Comparison of ENCODE assay signal across 8 cellular contexts in the genomic region with DNA sequence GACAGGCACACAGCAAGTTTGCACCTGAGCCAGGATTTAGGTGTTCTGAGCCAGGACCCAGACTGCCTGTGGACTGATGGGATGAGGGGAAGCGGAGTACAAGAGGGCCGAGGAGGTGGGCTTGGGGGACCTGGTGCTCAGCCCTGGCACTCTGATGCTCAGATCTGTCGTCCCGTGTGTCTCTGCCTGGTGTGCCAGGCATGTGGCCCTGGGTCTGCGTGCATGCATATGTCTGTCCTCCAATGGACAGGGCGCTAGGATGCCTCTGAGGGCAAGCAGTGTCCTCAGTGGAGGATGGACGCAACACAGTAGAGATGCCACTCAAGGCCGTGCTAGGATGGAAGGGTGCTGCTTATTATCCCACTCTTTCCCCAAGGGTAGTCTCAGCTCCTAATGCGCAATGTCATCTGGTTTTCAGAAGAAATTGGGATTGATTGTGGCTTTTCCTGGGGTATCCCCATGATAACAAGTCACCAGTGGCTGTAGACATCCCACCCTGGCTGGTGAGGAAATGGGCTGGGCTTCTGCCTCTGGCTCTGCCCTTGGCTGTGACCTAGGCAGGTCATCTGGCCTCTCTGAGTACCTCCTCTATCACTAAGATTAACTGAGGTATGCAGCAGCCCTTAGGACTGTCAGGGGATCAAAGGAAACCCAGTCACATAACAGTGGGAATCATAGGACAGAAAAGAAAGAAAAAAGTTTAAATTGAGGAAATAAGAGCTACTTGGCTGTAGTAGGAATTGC. TPM values are rescaled to one million over a fixed set of nuclear protein-coding genes. Genes with fewer than 3 reads are reported as not detected.
DNase-seq lines count a peak whose midpoint lies in the region; ATAC-seq and TF ChIP-seq lines count a peak whose summit lies in the region.

No MANE protein-coding gene starts in this region.

- peak; percentile 12 for ATAC-seq in GM21786 (IDR thresholded peaks at IDR 0.05; ENCODE audit: unreplicated experiment)
- peak; percentile 57 for ATAC-seq in left ventricle myocardium superior

- peaks cover 38% of the 10 kb centered on the region for H3K4me1 ChIP-seq in skeletal muscle satellite cell (ENCODE audit: control insufficient read depth, insufficient read depth, low read length)

- peak overlapping the region; percentile 14 for H3K4me3 ChIP-seq in WI38 (ENCODE audit: low read depth, low read length)
- peak overlapping the region; percentile 17 for H3K4me3 ChIP-seq in skeletal muscle satellite cell (ENCODE audit: low read length)

- DNase-seq in left ventricle myocardium superior: no peak
- no peak for DNase-seq in NCI-H187 (lab: John Stamatoyannopoulos, UW)
- no peak for DNase-seq in inferior parietal cortex (ENCODE audit: extremely low spot score)
- no peak for DNase-seq in NCI-H146 (lab: John Stamatoyannopoulos, UW)
- DNase-seq in NCI-H2171 treated with DMSO at 0.1 percent for 48 hours (lab: John Stamatoyannopoulos, UW): no peak

- peaks cover 7% of the 10 kb centered on the region for H3K36me3 ChIP-seq in skeletal muscle satellite cell (ENCODE audit: insufficient read depth, low read length)

- TF ChIP-seq CTCF in WI38 (IDR thresholded peaks at IDR 0.05; ENCODE audit: low read depth, low read length): no peak

- intact Hi-C loops in left ventricle myocardium superior (cut with micrococcal nuclease): no loop called here

- peak overlapping the region; percentile 23 for H3K9ac ChIP-seq in skeletal muscle satellite cell (ENCODE audit: low read depth, low read length)

- no peaks in the 10 kb centered on the region for H3K9me3 ChIP-seq in skeletal muscle satellite cell (replicated peaks; ENCODE audit: low read length)

- H3K4me2 ChIP-seq in skeletal muscle satellite cell (ENCODE audit: low read length): peak overlapping the region; percentile 51

- no peaks in the 10 kb centered on the region for H3K27me3 ChIP-seq in skeletal muscle satellite cell (ENCODE audit: control insufficient read depth, insufficient read depth, low read length)

RNA-seq across cellular contexts. Expression of a gene that starts 35.7 kb away (rescaled TPM):
- total RNA-seq in left ventricle myocardium superior: 3.3 TPM
- 3.3 and 64.2 TPM in 2 replicates for total RNA-seq in skeletal muscle satellite cell (2012; rRNA removed)
